ENCODE assay signal across 15 cellular contexts in the genomic region with DNA sequence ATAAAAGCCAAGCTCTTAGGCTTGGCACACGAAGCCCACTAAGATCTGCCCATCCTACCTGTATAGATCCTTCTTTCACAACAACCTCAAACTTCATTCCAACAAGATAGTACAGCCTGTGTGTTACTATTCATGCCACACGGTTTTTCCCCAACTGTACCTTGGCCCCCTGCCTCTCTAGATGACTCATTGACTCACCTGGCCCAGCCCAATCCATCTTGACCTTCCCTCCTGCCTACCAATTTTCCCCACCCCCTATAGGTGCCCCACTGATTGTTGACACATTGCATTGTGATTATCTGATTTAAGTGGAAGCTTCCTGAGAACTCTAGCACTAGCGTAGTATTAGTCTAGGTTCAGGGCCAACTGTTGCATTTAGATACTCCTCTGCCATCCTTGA.
"Had no signal": no experiment of that assay in that cellular context is flagged by ENCODE, and none has a peak within 500 bp of the region (broad histone marks: within the 10 kb centered on the region; RNA-seq: fewer than 3 reads in every experiment).

No MANE protein-coding gene starts in this region.

- H3K27ac ChIP-seq: dorsolateral prefrontal cortex, parathyroid adenoma, stomach, thoracic aorta, VCaP had no signal

- H3K27me3 ChIP-seq: dorsolateral prefrontal cortex, stomach had no signal

- H3K4me1 ChIP-seq: parathyroid adenoma, stomach had no signal

- H3K27ac Mint-ChIP-seq: activated CD4-positive, alpha-beta memory T cell treated with anti-CD3 and anti-CD28 coated beads for 36 hours; activated naive CD4-positive, alpha-beta T cell treated with anti-CD3 and anti-CD28 coated beads for 36 hours; activated T-helper 1 cell treated with anti-CD3 and anti-CD28 coated beads, Interleukin-12 subunit alpha, Interleukin-12 subunit beta, Interleukin-2, Interleukin-4 antibody, amounts not matched to agents 30 ng/mL and 10 ng/mL and 1 ng/mL, durations not matched to agents 14 hours and 24 hours and 36 hours; brain had no signal

- DNase-seq: activated CD4-positive, alpha-beta memory T cell treated with anti-CD3 and anti-CD28 coated beads for 36 hours; activated CD8-positive, alpha-beta memory T cell treated with anti-CD3 and anti-CD28 coated beads, Interleukin-2, amount 50 U/mL, for 48 hours; activated naive CD4-positive, alpha-beta T cell treated with anti-CD3 and anti-CD28 coated beads for 36 hours; amniotic stem cell; dorsolateral prefrontal cortex; glutamatergic neuron; retina; stimulated activated CD4-positive, alpha-beta T cell treated with anti-CD3 and anti-CD28 coated beads, Interleukin-4, amount 100 ng/mL, for 4 hours; stomach; T-helper 1 cell had no signal

- H3K79me2 ChIP-seq: parathyroid adenoma had no signal

- H3K4me3 Mint-ChIP-seq: activated CD4-positive, alpha-beta memory T cell treated with anti-CD3 and anti-CD28 coated beads for 36 hours; activated naive CD4-positive, alpha-beta T cell treated with anti-CD3 and anti-CD28 coated beads for 36 hours; activated T-helper 1 cell treated with anti-CD3 and anti-CD28 coated beads, Interleukin-12 subunit alpha, Interleukin-12 subunit beta, Interleukin-2, Interleukin-4 antibody, amounts not matched to agents 30 ng/mL and 10 ng/mL and 1 ng/mL, durations not matched to agents 14 hours and 24 hours and 36 hours; brain had no signal

- H3K36me3 ChIP-seq: stomach, thoracic aorta had no signal

- H2AFZ ChIP-seq: parathyroid adenoma had no signal

- H3K4me3 ChIP-seq: dorsolateral prefrontal cortex, stomach, thoracic aorta had no signal

- H3K36me3 Mint-ChIP-seq: activated CD4-positive, alpha-beta memory T cell treated with anti-CD3 and anti-CD28 coated beads for 36 hours; brain had no signal

- H3K9me3 ChIP-seq: stomach, thoracic aorta had no signal

- H3K9me3 Mint-ChIP-seq: activated CD4-positive, alpha-beta memory T cell treated with anti-CD3 and anti-CD28 coated beads for 36 hours; brain had no signal

- H3K27me3 Mint-ChIP-seq: activated CD4-positive, alpha-beta memory T cell treated with anti-CD3 and anti-CD28 coated beads for 36 hours; brain had no signal
